Comparison of ENCODE assay signal across 1 cellular context in the genomic region with DNA sequence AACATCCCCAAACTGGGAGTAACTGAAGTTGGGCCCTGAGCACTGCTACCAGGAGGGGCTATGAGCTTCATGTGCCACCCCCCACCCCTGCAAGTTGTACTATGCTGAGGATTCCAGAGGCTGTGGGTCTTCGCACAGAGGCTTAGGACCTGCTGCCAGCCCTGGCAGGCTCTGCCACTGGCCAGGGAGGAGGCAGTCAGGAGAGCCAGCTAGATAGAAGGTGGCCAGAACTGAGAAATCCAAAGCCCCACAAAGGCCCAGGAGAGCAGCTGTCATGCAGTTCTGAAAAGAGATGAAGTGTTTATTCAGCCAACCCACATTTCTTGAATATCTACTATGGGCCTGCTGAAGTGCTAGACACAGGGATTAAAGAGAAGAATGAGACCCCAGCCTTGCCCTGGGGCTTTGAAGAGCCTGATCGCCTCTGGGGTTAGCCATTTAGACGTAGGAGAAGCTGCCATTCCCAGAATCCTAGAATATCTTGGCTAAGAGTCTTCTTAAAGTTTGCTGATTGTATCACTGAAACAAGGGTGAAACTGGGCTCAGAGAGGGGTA.
TF ChIP-seq lines count a peak whose summit lies in the region.

No MANE protein-coding gene starts in this region.

TF ChIP-seq in HepG2, 621 proteins besides CTCF, POLR2A, EP300 and RAD21:
- TF ChIP-seq ZNF850 (CRISPR knock-in tag; conservative IDR thresholded peaks at IDR 0.05), result no peak
- 0 out of 2 replicates have a peak, but pooled peaks have one; percentile 8 for TF ChIP-seq ZNF501 (CRISPR knock-in tag; IDR thresholded peaks at IDR 0.05)
